Comparison of ENCODE assay signal across 8 cellular contexts in the genomic region with DNA sequence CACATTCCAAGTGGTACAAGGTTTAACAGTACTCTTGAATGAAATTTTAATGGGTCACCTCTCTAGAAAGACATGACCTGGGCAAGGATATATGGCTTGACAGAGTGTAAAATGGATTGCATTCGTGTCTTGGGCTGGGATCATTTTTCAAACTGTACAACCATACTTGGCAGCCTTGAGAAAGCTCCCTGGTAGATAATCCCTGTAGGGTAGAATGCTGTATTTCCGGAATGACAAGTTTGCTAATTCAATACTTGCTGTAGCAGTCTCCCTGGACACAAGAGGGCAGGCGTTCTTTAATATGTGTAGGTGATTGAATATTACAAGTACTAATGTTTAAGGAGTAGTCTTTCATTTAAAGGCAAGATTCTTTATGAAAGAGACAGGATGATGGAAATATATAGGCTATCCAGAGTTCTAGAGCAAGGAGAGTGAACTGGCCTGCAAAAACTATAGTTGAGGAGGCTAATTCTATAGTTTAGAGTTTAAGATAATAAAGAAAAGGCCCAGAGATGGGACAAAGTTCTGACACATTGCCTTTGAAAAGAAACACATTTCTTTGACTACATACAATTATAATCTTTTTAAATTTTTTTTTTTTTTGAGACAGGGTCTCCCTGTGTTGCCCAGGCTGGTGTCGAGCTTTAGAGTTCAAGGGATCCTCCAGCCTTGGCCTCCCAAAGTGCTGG. TPM values are rescaled to one million over a fixed set of nuclear protein-coding genes. Genes with fewer than 3 reads are reported as not detected.
DNase-seq lines count a peak whose midpoint lies in the region; ATAC-seq and TF ChIP-seq lines count a peak whose summit lies in the region.

No MANE protein-coding gene starts in this region.

- peaks cover 6% of the 10 kb centered on the region for H3F3A ChIP-seq in PC-9 (ENCODE audit: insufficient read depth, low read depth)

- H2AFZ ChIP-seq in PC-9, result no peak overlapping the region

- H3K9me2 ChIP-seq in PC-9 (ENCODE audit: insufficient read depth), result no peaks in the 10 kb centered on the region

- H3K36me3 ChIP-seq in PC-9 (ENCODE audit: low read depth), result no peaks in the 10 kb centered on the region
- no peaks in the 10 kb centered on the region for H3K36me3 ChIP-seq in prostate gland

- intact Hi-C loops in PC-9 (cut with micrococcal nuclease; ENCODE audit: unreplicated experiment) (loop anchor here (1.0 to 10.0 kb wide), 6 partner anchors 53 to 481 kb away; partner anchors contain the start of gene PLBD1), prostate gland (cut with DNase I) (no loop called here)

- POLR2A ChIA-PET in PC-9 (lab: Charles Lee; ENCODE audit: unreplicated experiment), result interaction anchor here (0.6 kb wide), 2 partner anchors 62 to 226 kb away, joined by 5 to 16 read pairs; no protein-coding TSS in a partner anchor

- ATAC-seq in HG03175 (IDR thresholded peaks at IDR 0.05; ENCODE audit: unreplicated experiment), result peak; percentile 59
- ATAC-seq in HG03097 (IDR thresholded peaks at IDR 0.05; ENCODE audit: low FRiP score, unreplicated experiment), result no peak

- 40% methylated on average over 4 of the region's 4 CpGs for WGBS in prostate gland

- H3K27ac ChIP-seq in PC-9 (no peak overlapping the region), prostate gland (no peak overlapping the region)

- H3K4me2 ChIP-seq in PC-9, result peak overlapping the region; percentile 53

- BruUV-seq in PC-9 (replicated peaks; lab: Mats Ljungman, UMichigan), result no TSS peak

- H3K9me3 ChIP-seq in PC-9 (ENCODE audit: insufficient read depth, low read depth) (no peaks in the 10 kb centered on the region), prostate gland (no peaks in the 10 kb centered on the region)

- DNase-seq in COLO668 (lab: John Stamatoyannopoulos, UW; ENCODE audit: unreplicated experiment) (peak; percentile 27), PC-9 (peak; percentile 66 to 93), fibroblast of mammary gland (ENCODE audit: low read depth) (peak; percentile 7), prostate gland (ENCODE audit: low spot score) (peak; percentile 88), cortex of kidney (lab: John Stamatoyannopoulos, UW) (no peak), dedifferentiated amniotic fluid mesenchymal stem cell (ENCODE audit: extremely low spot score) (no peak)

- peak; percentile 79 for TF ChIP-seq CTCF in PC-9 (conservative IDR thresholded peaks at IDR 0.05)
- peak; percentile 26 for TF ChIP-seq CTCF in fibroblast of mammary gland (conservative IDR thresholded peaks at IDR 0.05; ENCODE audit: control insufficient read depth, insufficient read depth, low read depth, low read length)
- TF ChIP-seq CTCF in prostate gland (IDR thresholded peaks at IDR 0.05), result peak; percentile 27 to 92 (median 76)

- no peak overlapping the region for H3K4me3 ChIP-seq in PC-9
- H3K4me3 ChIP-seq in fibroblast of mammary gland (ENCODE audit: control insufficient read depth, low read depth, low read length), result no peak overlapping the region
- H3K4me3 ChIP-seq in prostate gland, result no peak overlapping the region

- CTCF ChIA-PET in PC-9 (lab: Charles Lee), result interaction anchor here (0.6 to 1.0 kb wide), 9 partner anchors 40 to 278 kb away, joined by 3 to 9 read pairs (median 4); no protein-coding TSS in a partner anchor

- no peaks in the 10 kb centered on the region for H3K79me2 ChIP-seq in PC-9 (ENCODE audit: low read depth)

- TF ChIP-seq POLR2A in prostate gland (IDR thresholded peaks at IDR 0.05), result no peak

- H3K4me1 ChIP-seq in PC-9 (replicated peaks; ENCODE audit: insufficient read depth) (peaks cover 18% of the 10 kb centered on the region), prostate gland (replicated peaks) (no peaks in the 10 kb centered on the region)

- H3K27me3 ChIP-seq in PC-9 (ENCODE audit: insufficient read depth, low read depth), result no peaks in the 10 kb centered on the region
- H3K27me3 ChIP-seq in prostate gland (replicated peaks; ENCODE audit: insufficient read depth), result no peaks in the 10 kb centered on the region

- H4K20me1 ChIP-seq in PC-9 (ENCODE audit: insufficient read depth), result no peaks in the 10 kb centered on the region

RNA-seq across cellular contexts. Expression of gene PLBD1, which starts 53.4 kb away (rescaled TPM):
- total RNA-seq in PC-9 (2021) (13.8 and 17.8 TPM in 2 replicates), prostate gland (10 to 100 TPM in 1 of 2 donors, 1 to 10 TPM in 1; 5.7 to 19.5 TPM)

Comparison
In these comparisons a context has a peak if more than half of its experiments do, and no peak if none do; other contexts are left out.
1. DNase-seq: peak in COLO668 (single experiment), PC-9 (2 of 2), fibroblast of mammary gland (single experiment) and prostate gland (single experiment); none in cortex of kidney (single experiment) and dedifferentiated amniotic fluid mesenchymal stem cell (single experiment).
2. CTCF ChIP-seq: peak in every context shown above with its lines; median percentile 79 in PC-9; 76 in prostate gland; 26 in fibroblast of mammary gland.